In genomic region chrX:130094712-130095111, GRCh38 we compare ENCODE assay signal across 24 cellular contexts. TPM values are rescaled to one million over a fixed set of nuclear protein-coding genes. Genes with fewer than 3 reads are reported as not detected.
DNase-seq lines count a peak whose midpoint lies in the region; ATAC-seq and TF ChIP-seq lines count a peak whose summit lies in the region.
"Had no signal": no experiment of that assay in that cellular context is flagged by ENCODE, and none has a peak within 500 bp of the region (broad histone marks: within the 10 kb centered on the region; RNA-seq: fewer than 3 reads in every experiment).

No MANE protein-coding gene starts in this region.

- no peaks in the 10 kb centered on the region for H3K36me3 Mint-ChIP-seq in natural killer cell treated with Interleukin-12 subunit alpha and Interleukin-12 subunit beta and Interleukin-15 and Interleukin-18, amount 100 ng/mL, for 72 hours
- H3K36me3 Mint-ChIP-seq: IgD-negative memory B cell had no signal

- peak overlapping the region; percentile 54 to 89 for H3K27ac Mint-ChIP-seq in natural killer cell treated with Interleukin-12 subunit alpha and Interleukin-12 subunit beta and Interleukin-15 and Interleukin-18, amount 100 ng/mL, for 72 hours
- H3K27ac Mint-ChIP-seq: activated naive CD8-positive, alpha-beta T cell treated with anti-CD3 and anti-CD28 coated beads, Interleukin-2, amount 10 ng/mL, durations not matched to agents 7 days and 5 days; IgD-negative memory B cell; nephron had no signal

- peak; percentile 51 for DNase-seq in DMS 273 (lab: John Stamatoyannopoulos, UW; ENCODE audit: unreplicated experiment)
- no peak for DNase-seq in DMS 273 treated with DMSO at 0.1 percent for 48 hours (lab: John Stamatoyannopoulos, UW)
- DNase-seq in HUDEP-2 (lab: John Stamatoyannopoulos, UW; ENCODE audit: unreplicated experiment in 76 of 76): peak in 52 of 76 experiments; percentile 0 to 54 (median 20)
- no peak for DNase-seq in RWPE1 (ENCODE audit: low spot score)
- DNase-seq in natural killer cell treated with Interleukin-12 subunit alpha and Interleukin-12 subunit beta and Interleukin-15 and Interleukin-18, amount 100 ng/mL, for 72 hours (ENCODE audit: low spot score): no peak
- no peak for DNase-seq in coronary artery (ENCODE audit: low spot score)
- DNase-seq: activated CD4-positive, alpha-beta T cell treated with anti-CD3 and anti-CD28 coated beads for 48 hours; activated naive CD8-positive, alpha-beta T cell treated with anti-CD3 and anti-CD28 coated beads, Interleukin-2, amount 10 ng/mL, durations not matched to agents 7 days and 5 days; activated T-cell treated with anti-CD3 and anti-CD28 coated beads, Interleukin-2, amount 50 U/mL, for 4 hours; BE2C; brain microvascular endothelial cell; cortex of kidney; hippocampal formation; NCI-H2081; NCI-H748 treated with DMSO at 0.1 percent for 48 hours; stimulated activated CD4-positive, alpha-beta T cell treated with anti-CD3 and anti-CD28 coated beads, Interleukin-4, amount 100 ng/mL, for 1 hour had no signal

- no peak for TF ChIP-seq CTCF in RWPE1 (conservative IDR thresholded peaks at IDR 0.05; ENCODE audit: low read depth)
- no peak for TF ChIP-seq CTCF in coronary artery (IDR thresholded peaks at IDR 0.05)

- no peak overlapping the region for H3K4me3 Mint-ChIP-seq in natural killer cell treated with Interleukin-12 subunit alpha and Interleukin-12 subunit beta and Interleukin-15 and Interleukin-18, amount 100 ng/mL, for 72 hours
- H3K4me3 Mint-ChIP-seq: activated naive CD8-positive, alpha-beta T cell treated with anti-CD3 and anti-CD28 coated beads, Interleukin-2, amount 10 ng/mL, durations not matched to agents 7 days and 5 days; activated T-cell treated with anti-CD3 and anti-CD28 coated beads, Interleukin-2, amount 50 U/mL, for 4 hours; nephron had no signal

- no peak for ATAC-seq in natural killer cell treated with Interleukin-12 subunit alpha and Interleukin-12 subunit beta and Interleukin-15 and Interleukin-18, amount 100 ng/mL, for 72 hours
- ATAC-seq in HG03520 (IDR thresholded peaks at IDR 0.05; ENCODE audit: unreplicated experiment) (no peak), GM18502 (IDR thresholded peaks at IDR 0.05; ENCODE audit: poor library complexity, unreplicated experiment) (no peak)
- ATAC-seq: activated T-cell treated with anti-CD3 and anti-CD28 coated beads, Interleukin-2, amount 50 U/mL, for 4 hours; Panc1; psoas muscle had no signal

- no peaks in the 10 kb centered on the region for H3K27me3 Mint-ChIP-seq in natural killer cell treated with Interleukin-12 subunit alpha and Interleukin-12 subunit beta and Interleukin-15 and Interleukin-18, amount 100 ng/mL, for 72 hours
- H3K27me3 Mint-ChIP-seq: activated naive CD8-positive, alpha-beta T cell treated with anti-CD3 and anti-CD28 coated beads, Interleukin-2, amount 10 ng/mL, durations not matched to agents 7 days and 5 days; IgD-negative memory B cell had no signal

- H3K9me3 Mint-ChIP-seq in natural killer cell treated with Interleukin-12 subunit alpha and Interleukin-12 subunit beta and Interleukin-15 and Interleukin-18, amount 100 ng/mL, for 72 hours: no peaks in the 10 kb centered on the region
- H3K9me3 Mint-ChIP-seq: activated naive CD8-positive, alpha-beta T cell treated with anti-CD3 and anti-CD28 coated beads, Interleukin-2, amount 10 ng/mL, durations not matched to agents 7 days and 5 days; activated T-cell treated with anti-CD3 and anti-CD28 coated beads, Interleukin-2, amount 50 U/mL, for 4 hours; IgD-negative memory B cell had no signal

- CTCF ChIA-PET in RWPE1 (lab: Yijun Ruan, JAX): no interaction called here

- H3K4me1 Mint-ChIP-seq in natural killer cell treated with Interleukin-12 subunit alpha and Interleukin-12 subunit beta and Interleukin-15 and Interleukin-18, amount 100 ng/mL, for 72 hours (ENCODE audit: low read depth in 2 of 2): peaks cover 22 to 57% of the 10 kb centered on the region in 2 donors

- H3K27ac ChIP-seq in RWPE1 (peak overlapping the region; percentile 58), coronary artery (no peak overlapping the region)
- H3K27ac ChIP-seq: 22Rv1, brain microvascular endothelial cell, psoas muscle, skin epidermis had no signal

- POLR2A ChIA-PET in RWPE1 (lab: Yijun Ruan, JAX; ENCODE audit: low non-redundant PET): no interaction called here

- H3K4me3 ChIP-seq in coronary artery: no peak overlapping the region
- H3K4me3 ChIP-seq: psoas muscle, skin epidermis had no signal

RNA-seq across cellular contexts. Expression of gene ELF4, which starts 15.6 kb away (rescaled TPM):
- total RNA-seq in natural killer cell treated with Interleukin-12 subunit alpha and Interleukin-12 subunit beta and Interleukin-15 and Interleukin-18, amount 100 ng/mL, for 72 hours: 10 to 100 TPM; 38.8 to 71.0 TPM

Comparison
In these comparisons a context has a peak if more than half of its experiments do, and no peak if none do; other contexts are left out.
1. DNase-seq: peak in DMS 273 (single experiment) and HUDEP-2 (52 of 76); none in DMS 273 treated with DMSO at 0.1 percent for 48 hours (single experiment), RWPE1 (single experiment), natural killer cell treated with Interleukin-12 subunit alpha and Interleukin-12 subunit beta and Interleukin-15 and Interleukin-18, amount 100 ng/mL, for 72 hours (single experiment) and coronary artery (single experiment).